Comparison of ENCODE assay signal across 21 cellular contexts in the genomic region with DNA sequence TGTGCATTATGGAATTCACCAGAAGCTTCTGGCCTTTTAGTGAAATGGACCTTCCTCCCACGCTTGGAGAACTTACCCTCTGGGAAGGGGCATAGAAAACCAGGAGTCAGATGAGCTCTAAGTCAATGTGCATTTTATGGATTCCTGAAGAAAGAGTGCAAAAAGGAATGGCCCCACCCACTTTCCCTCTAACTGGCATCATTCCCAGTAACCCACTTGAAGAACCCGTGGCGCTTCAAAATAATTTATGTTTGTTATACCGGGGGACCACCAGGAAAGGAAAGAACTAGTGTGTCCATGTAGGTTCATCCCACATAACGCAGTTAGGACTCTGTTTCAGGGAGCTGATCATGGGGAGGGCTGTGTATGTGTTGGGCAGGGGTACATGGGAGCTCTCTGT.
"Had no signal": no experiment of that assay in that cellular context is flagged by ENCODE, and none has a peak within 500 bp of the region (broad histone marks: within the 10 kb centered on the region; RNA-seq: fewer than 3 reads in every experiment).

No MANE protein-coding gene starts in this region.

- H3K36me3 Mint-ChIP-seq: naive B cell had no signal

- H3K9me3 ChIP-seq: colonic mucosa, esophagus squamous epithelium, gastrocnemius medialis, heart right ventricle, left lung, lower lobe of right lung, mucosa of descending colon had no signal

- H3K27me3 ChIP-seq: colonic mucosa, gastrocnemius medialis had no signal

- H3K4me1 Mint-ChIP-seq: mesothelial cell of epicardium had no signal

- H3K4me3 Mint-ChIP-seq: dendritic cell treated with granulocyte-macrophage colony-stimulating factor and Interleukin-4, amounts not matched to agents 40 ng/mL and 50 ng/mL, for 4 days; effector memory CD8-positive, alpha-beta T cell; mesothelial cell of epicardium; naive B cell had no signal

- H3K27ac Mint-ChIP-seq: dendritic cell treated with granulocyte-macrophage colony-stimulating factor and Interleukin-4, amounts not matched to agents 40 ng/mL and 50 ng/mL, for 4 days; effector memory CD8-positive, alpha-beta T cell; mesothelial cell of epicardium; naive B cell had no signal

- H3K27ac ChIP-seq: colonic mucosa, esophagus squamous epithelium, gastrocnemius medialis, heart right ventricle, left lung, lower lobe of right lung had no signal

- DNase-seq: colonic mucosa; cortex of kidney; effector CD8-positive, alpha-beta T cell; effector memory CD8-positive, alpha-beta T cell; esophagus squamous epithelium; foreskin fibroblast; foreskin melanocyte; gastrocnemius medialis; glutamatergic neuron; head of caudate nucleus; heart right ventricle; hippocampal formation; left cardiac atrium; left lung; left ventricle myocardium superior; lower lobe of right lung; mesenchymal stem cell; mucosa of descending colon; naive B cell had no signal

- H3K9me3 Mint-ChIP-seq: dendritic cell treated with granulocyte-macrophage colony-stimulating factor and Interleukin-4, amounts not matched to agents 40 ng/mL and 50 ng/mL, for 4 days; effector memory CD8-positive, alpha-beta T cell; naive B cell had no signal

- H3K4me1 ChIP-seq: colonic mucosa, esophagus squamous epithelium, gastrocnemius medialis, heart right ventricle, left lung, lower lobe of right lung had no signal

- H3K36me3 ChIP-seq: colonic mucosa, esophagus squamous epithelium, gastrocnemius medialis, heart right ventricle, left lung, lower lobe of right lung had no signal

- ATAC-seq: effector memory CD8-positive, alpha-beta T cell; gastrocnemius medialis; heart right ventricle; left cardiac atrium; left lung; left ventricle myocardium superior; lower lobe of right lung; mucosa of descending colon had no signal

- H3K4me3 ChIP-seq: colonic mucosa, esophagus squamous epithelium, gastrocnemius medialis, heart right ventricle, left lung, lower lobe of right lung, mucosa of descending colon had no signal
